29 cellular contexts compared by ENCODE assay signal in the genomic region with DNA sequence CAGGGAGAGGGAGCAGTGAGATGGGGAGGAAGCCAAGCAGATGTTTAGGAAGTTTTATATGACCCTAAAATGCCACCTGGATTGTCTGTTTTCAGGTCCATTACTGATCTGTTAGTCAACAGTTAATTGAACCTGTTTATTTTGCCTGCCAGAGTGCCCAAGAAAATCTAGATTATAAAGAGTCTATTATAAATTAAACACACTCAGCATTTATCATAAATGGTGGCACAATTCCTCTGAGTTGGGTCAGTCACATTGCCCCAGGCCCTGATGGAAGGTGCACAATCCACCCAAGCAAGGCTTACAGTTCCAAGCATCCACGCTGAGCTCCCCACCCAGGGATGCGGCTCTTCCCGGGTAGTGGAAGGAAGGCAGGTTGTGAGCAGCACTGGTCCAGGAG. TPM values are rescaled to one million over a fixed set of nuclear protein-coding genes. Genes with fewer than 3 reads are reported as not detected.
"Had no signal": no experiment of that assay in that cellular context is flagged by ENCODE, and none has a peak within 500 bp of the region (broad histone marks: within the 10 kb centered on the region; RNA-seq: fewer than 3 reads in every experiment).

No MANE protein-coding gene starts in this region.

- ATAC-seq: mucosa of descending colon; naive thymus-derived CD4-positive, alpha-beta T cell; natural killer cell treated with Interleukin-12 subunit alpha and Interleukin-12 subunit beta and Interleukin-15 and Interleukin-18, amount 100 ng/mL, for 72 hours; sciatic nerve; stimulated activated naive B cell treated with anti-CD40 and anti-IgM and Interleukin-4, amounts not matched to agents 10 μg/mL and 1 μg/mL and 100 μg/mL, for 72 hours; stimulated activated naive CD8-positive, alpha-beta T cell treated with anti-CD3 and anti-CD28 coated beads, Interleukin-15, Interleukin-2, amounts not matched to agents 100 U/mL and 50 U/mL, for 24 hours had no signal

- H3K27me3 ChIP-seq: right atrium auricular region, testis, thyroid gland, transverse colon, upper lobe of left lung, vagina had no signal

- H3K9me3 ChIP-seq: left ventricle myocardium inferior, mucosa of descending colon, neutrophil, right atrium auricular region, stomach, testis, thyroid gland, transverse colon, upper lobe of left lung, vagina had no signal

- DNase-seq: hypothalamus; immature natural killer cell; left ventricle myocardium inferior; mesendoderm; midbrain; mucosa of descending colon; naive thymus-derived CD4-positive, alpha-beta T cell; occipital lobe; stimulated activated CD4-positive, alpha-beta T cell treated with anti-CD3 and anti-CD28 coated beads, Interleukin-12 subunit alpha, Interleukin-12 subunit beta, amount 100 ng/mL, for 4 hours; stimulated activated CD4-positive, alpha-beta T cell treated with anti-CD3 and anti-CD28 coated beads, Interleukin-15, amount 100 ng/mL, for 24 hours; stimulated activated CD4-positive, alpha-beta T cell treated with anti-CD3 and anti-CD28 coated beads, Interleukin-2, amount 100 ng/mL, for 24 hours; stimulated activated CD4-positive, alpha-beta T cell treated with anti-CD3 and anti-CD28 coated beads, Interleukin-4, amount 100 ng/mL, for 1 hour; stimulated activated naive B cell treated with anti-CD40 and anti-IgM and Interleukin-4, amounts not matched to agents 10 μg/mL and 1 μg/mL and 100 μg/mL, for 72 hours; stimulated activated naive CD8-positive, alpha-beta T cell treated with anti-CD3 and anti-CD28 coated beads, Interleukin-15, Interleukin-2, amounts not matched to agents 100 U/mL and 50 U/mL, for 24 hours; stomach; testis; thyroid gland; transverse colon; upper lobe of left lung had no signal

- H3K27ac ChIP-seq: left ventricle myocardium inferior, neutrophil, right atrium auricular region, skin epidermis, stomach, testis, thyroid gland, transverse colon, upper lobe of left lung, vagina had no signal

- FAIRE-seq: islet of Langerhans had no signal

- H3K36me3 ChIP-seq: left ventricle myocardium inferior, neutrophil, right atrium auricular region, stomach, thyroid gland, transverse colon, upper lobe of left lung, vagina had no signal

- H3K4me1 ChIP-seq: left ventricle myocardium inferior, right atrium auricular region, stomach, testis, thyroid gland, transverse colon, upper lobe of left lung, vagina had no signal

- H3K4me3 ChIP-seq: left ventricle myocardium inferior, lung, mucosa of descending colon, right atrium auricular region, skin epidermis, stomach, testis, thyroid gland, transverse colon, upper lobe of left lung, vagina had no signal

RNA-seq across cellular contexts. Expression of gene PPP1R14C, which starts 52.5 kb away (rescaled TPM):
- total RNA-seq: myocyte; naive thymus-derived CD4-positive, alpha-beta T cell; pulmonary artery endothelial cell had no signal
- polyA plus RNA-seq: naive thymus-derived CD4-positive, alpha-beta T cell had no signal
